8 cellular contexts compared by ENCODE assay signal in the genomic region with DNA sequence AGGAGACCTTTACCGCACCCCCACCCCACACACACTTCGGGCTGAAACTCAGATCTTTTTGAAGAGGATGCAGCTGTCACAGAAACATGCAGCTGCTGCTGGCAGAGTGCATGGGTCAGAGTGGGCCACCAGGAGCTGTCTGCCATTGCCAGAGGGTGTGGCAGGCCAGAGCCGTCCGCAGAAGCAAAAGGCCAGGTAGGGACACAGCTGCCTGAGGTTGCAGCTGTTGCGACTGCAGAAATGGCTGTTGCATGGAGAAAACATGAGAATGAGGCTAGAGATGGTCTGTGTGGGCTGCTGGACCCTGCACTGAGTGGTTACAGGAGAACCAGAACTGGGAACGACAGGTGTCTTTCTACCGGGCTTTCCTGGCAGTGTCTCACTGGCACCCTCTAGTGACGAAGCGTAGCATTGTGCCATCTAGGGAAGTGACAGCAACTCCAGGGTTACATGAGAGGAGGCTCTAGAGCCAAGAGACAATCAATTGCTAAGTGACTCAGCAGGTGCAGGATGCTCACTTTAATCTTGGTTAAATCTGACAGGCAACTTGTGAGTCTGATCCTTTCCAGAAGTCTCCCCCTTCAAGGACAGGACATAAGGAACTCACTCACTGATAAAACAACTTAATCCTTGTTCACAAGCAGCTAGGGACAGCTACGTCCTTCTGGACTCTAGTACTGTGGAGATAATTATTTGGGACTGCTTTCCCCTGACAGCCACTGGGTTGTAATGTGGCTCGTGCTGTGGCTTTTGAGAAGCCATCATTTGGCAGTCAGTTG. TPM values are rescaled to one million over a fixed set of nuclear protein-coding genes. Genes with fewer than 3 reads are reported as not detected.
DNase-seq lines count a peak whose midpoint lies in the region; ATAC-seq and TF ChIP-seq lines count a peak whose summit lies in the region.

No MANE protein-coding gene starts in this region.

- no peak overlapping the region for H3K27ac Mint-ChIP-seq in chondrocyte (ENCODE audit: unreplicated experiment)

- intact Hi-C loops in left lung (cut with DNase I): loop anchor here in 1 of 2 donors (5.0 kb wide), 2 partner anchors 90 to 140 kb away; a partner anchor contains a TSS

- no peaks in the 10 kb centered on the region for H3K36me3 ChIP-seq in left lung

- H3K27me3 Mint-ChIP-seq in chondrocyte (ENCODE audit: low read depth): peaks cover 6% of the 10 kb centered on the region

- peaks cover 5% of the 10 kb centered on the region for H3K4me1 Mint-ChIP-seq in chondrocyte (ENCODE audit: low read depth)

- peak; percentile 4 for DNase-seq in AG04450 (ENCODE audit: low read depth, low spot score)
- DNase-seq in NCI-H460 (ENCODE audit: extremely low read depth, low read depth): peak; percentile 82
- peak; percentile 79 to 82 for DNase-seq in activated CD4-positive, alpha-beta T cell treated with anti-CD3 and anti-CD28 coated beads for 24 hours (ENCODE audit: low read depth in 2 of 2)
- DNase-seq in chondrocyte (ENCODE audit: low spot score): no peak
- peak in 1 of 2 donors; percentile 79 for DNase-seq in left lung
- peak; percentile 91 for DNase-seq in stimulated activated CD4-positive, alpha-beta T cell treated with anti-CD3 and anti-CD28 coated beads, Interleukin-4, amount 100 ng/mL, for 24 hours

- H3K27ac ChIP-seq in AG04450 (ENCODE audit: low read depth, low read length) (no peak overlapping the region), left lung (no peak overlapping the region)

- H3K9me3 ChIP-seq in AG04450 (ENCODE audit: control insufficient read depth, insufficient read depth, low read length) (peaks cover 6% of the 10 kb centered on the region), left lung (peaks cover 0 to 9% of the 10 kb centered on the region in 2 donors)

- H3K4me1 ChIP-seq in left lung: peaks cover 3 to 8% of the 10 kb centered on the region in 2 donors

- POLR2A ChIA-PET in AG04450 (lab: Yijun Ruan, JAX): no interaction called here

- TF ChIP-seq CTCF in AG04450 (IDR thresholded peaks at IDR 0.05; ENCODE audit: low read depth, low read length) (peak; percentile 99), chondrocyte (IDR thresholded peaks at IDR 0.05) (peak; percentile 97), left lung (IDR thresholded peaks at IDR 0.05) (peak; percentile 91 to 96)

- H3K9me3 Mint-ChIP-seq in chondrocyte (ENCODE audit: low read depth): peaks cover 5% of the 10 kb centered on the region

- no peak overlapping the region for H3K4me3 ChIP-seq in AG04450 (ENCODE audit: low read depth, low read length)
- no peak overlapping the region for H3K4me3 ChIP-seq in left lung

- H3K36me3 Mint-ChIP-seq in chondrocyte (ENCODE audit: low read depth): peaks cover 4% of the 10 kb centered on the region

- CTCF ChIA-PET in AG04450 (lab: Charles Lee): interaction anchor here (0.6 to 6.1 kb wide), 26 partner anchors 8 to 194 kb away, joined by 3 to 99 read pairs (median 4); a partner anchor contains a TSS

- no peak overlapping the region for H3K4me3 Mint-ChIP-seq in chondrocyte (ENCODE audit: unreplicated experiment)

- peak; percentile 65 for ATAC-seq in GM18870 (IDR thresholded peaks at IDR 0.05; ENCODE audit: unreplicated experiment)
- ATAC-seq in HG03378 (IDR thresholded peaks at IDR 0.05; ENCODE audit: unreplicated experiment): peak; percentile 73
- peak; percentile 100 for ATAC-seq in left lung

- peaks cover 7% of the 10 kb centered on the region for H3K27me3 ChIP-seq in AG04450 (ENCODE audit: control insufficient read depth, insufficient read depth, low read length)
- H3K27me3 ChIP-seq in left lung: no peaks in the 10 kb centered on the region

RNA-seq across cellular contexts. Expression of a gene that starts 29.1 kb away (rescaled TPM):
- polyA plus RNA-seq in AG04450 (2011; rRNA removed): 4.3 and 5.0 TPM in 2 replicates
- polyA minus RNA-seq in AG04450 (2011; rRNA and poly(A)+ RNA removed): 4.4 and 6.6 TPM in 2 replicates
- 72.5 and 73.4 TPM in 2 replicates for total RNA-seq in NCI-H460 (2014; rRNA removed; shearing (Covaris generic))
- polyA plus RNA-seq in NCI-H460 (2014; cell fraction: nucleus; rRNA removed): 32.2 and 35.7 TPM in 2 replicates
- total RNA-seq in chondrocyte (0.31 to 0.67 TPM (median 0.62 TPM) in 3 replicates), left lung (10 to 100 TPM in 1 of 2 donors, 1 to 10 TPM in 1; 7.6 to 17.0 TPM)

RNA-seq across cellular contexts. Expression of a gene that starts 39.2 kb away (rescaled TPM):
- polyA plus RNA-seq in AG04450 (2011; rRNA removed): 107 and 120 TPM in 2 replicates
- 83.3 and 83.5 TPM in 2 replicates for polyA minus RNA-seq in AG04450 (2011; rRNA and poly(A)+ RNA removed)
- 90.0 and 93.5 TPM in 2 replicates for total RNA-seq in NCI-H460 (2014; rRNA removed; shearing (Covaris generic))
- polyA plus RNA-seq in NCI-H460 (2014; cell fraction: nucleus; rRNA removed): 78.5 and 82.1 TPM in 2 replicates
- total RNA-seq in chondrocyte: 74.0 to 98.0 TPM (median 97.3 TPM) in 3 replicates
- total RNA-seq in left lung: 100 to 1,000 TPM in 1 of 2 donors, 10 to 100 TPM in 1; 99.3 to 134 TPM
